In genomic region chr5:129097498-129098296, GRCh38 we compare ENCODE assay signal across 24 cellular contexts. TPM values are rescaled to one million over a fixed set of nuclear protein-coding genes. Genes with fewer than 3 reads are reported as not detected.
DNase-seq lines count a peak whose midpoint lies in the region; ATAC-seq, FAIRE-seq and TF ChIP-seq lines count a peak whose summit lies in the region.
"Had no signal": no experiment of that assay in that cellular context is flagged by ENCODE, and none has a peak within 500 bp of the region (broad histone marks: within the 10 kb centered on the region; RNA-seq: fewer than 3 reads in every experiment).

No MANE protein-coding gene starts in this region.

- H3K4me3 Mint-ChIP-seq in stimulated activated effector memory CD8-positive, alpha-beta T cell treated with anti-CD3 and anti-CD28 coated beads, Interleukin-12 subunit alpha, Interleukin-12 subunit beta, amount 100 ng/mL, for 72 hours = no peak overlapping the region
- H3K4me3 Mint-ChIP-seq: activated CD8-positive, alpha-beta T cell treated with anti-CD3 and anti-CD28 coated beads for 36 hours had no signal

- no peak for TF ChIP-seq POLR2A in K562 (conservative IDR thresholded peaks at IDR 0.05)

- H3K9ac ChIP-seq in Loucy (ENCODE audit: low read depth, low read length, poor library complexity, severe bottlenecking) (no peak overlapping the region), K562 (ENCODE audit: insufficient read depth in 1 of 2, low read depth in 2 of 2, low read length in 2 of 2) (no peak overlapping the region; a peak in 1 of 4 replicates)

- no peak for TF ChIP-seq RAD21 in K562 (CRISPR knock-in tag; conservative IDR thresholded peaks at IDR 0.05 in 1 of 2, IDR thresholded peaks at IDR 0.05 in 1 of 2)

- no peaks in the 10 kb centered on the region for H3K9me2 ChIP-seq in Loucy (replicated peaks; ENCODE audit: low read depth, low read length)

- peaks cover 7% of the 10 kb centered on the region for H4K20me1 ChIP-seq in Loucy (ENCODE audit: insufficient read depth, low read length, poor library complexity, severe bottlenecking)
- H4K20me1 ChIP-seq in K562 (replicated peaks; ENCODE audit: control insufficient read depth, insufficient read depth, low read length) = no peaks in the 10 kb centered on the region; the same call in 1 of the 2 replicates

- H3K27me3 ChIP-seq in Loucy (ENCODE audit: insufficient read depth, low read length, poor library complexity, severe bottlenecking) = no peaks in the 10 kb centered on the region
- no peaks in the 10 kb centered on the region for H3K27me3 ChIP-seq in K562 (ENCODE audit: control insufficient read depth in 2 of 2, insufficient read depth in 2 of 2, low read length in 2 of 2)
- no peaks in the 10 kb centered on the region for H3K27me3 ChIP-seq in right atrium auricular region
- no peaks in the 10 kb centered on the region for H3K27me3 ChIP-seq in psoas muscle (ENCODE audit: insufficient read depth in 3 of 3, low read length in 2 of 3)
- H3K27me3 ChIP-seq: breast epithelium, tibial artery had no signal

- H3K4me2 ChIP-seq in Loucy (ENCODE audit: low read depth, low read length, poor library complexity, severe bottlenecking) (peak overlapping the region; percentile 87), K562 (ENCODE audit: insufficient read depth, low read length) (peak overlapping the region; percentile 47; the same call in 1 of the 2 replicates)

- peak overlapping the region; percentile 32 for H3K4me3 ChIP-seq in Loucy (ENCODE audit: low read length, poor library complexity, severe bottlenecking)
- no peak overlapping the region for H3K4me3 ChIP-seq in K562
- H3K4me3 ChIP-seq in right atrium auricular region = peak overlapping the region; percentile 17 to 96
- H3K4me3 ChIP-seq in psoas muscle = peak overlapping the region; percentile 80
- no peak overlapping the region for H3K4me3 ChIP-seq in foreskin fibroblast (ENCODE audit: low read depth in 1 of 2, low read length in 2 of 2)
- H3K4me3 ChIP-seq: breast epithelium, tibial artery had no signal

- no TSS peak for BruUV-seq in K562 (replicated peaks; lab: Mats Ljungman, UMichigan)

- WGBS in K562 (ENCODE audit: insufficient coverage, low coverage, missing lambda C conversion rate) = 70% methylated on average over 11 of the region's 11 CpGs
- 42 to 56% (median 44%) methylated on average over 11 of the region's 11 CpGs for WGBS in psoas muscle, 3 donors

- peaks cover 22% of the 10 kb centered on the region for H3K4me1 ChIP-seq in Loucy (ENCODE audit: insufficient read depth, low read length, poor library complexity, severe bottlenecking)
- H3K4me1 ChIP-seq in K562 (replicated peaks in 1 of 2; ENCODE audit: control insufficient read depth in 2 of 2, insufficient read depth in 2 of 2, low read length in 2 of 2) = peaks cover 12 to 33% of the 10 kb centered on the region in 2 experiments
- H3K4me1 ChIP-seq in right atrium auricular region = peaks cover 0 to 69% of the 10 kb centered on the region in 2 donors
- peaks cover 36% of the 10 kb centered on the region for H3K4me1 ChIP-seq in psoas muscle
- H3K4me1 ChIP-seq: breast epithelium had no signal

- H3K9me3 ChIP-seq in Loucy (ENCODE audit: insufficient read depth, low read depth, low read length) (no peaks in the 10 kb centered on the region), K562 (replicated peaks; ENCODE audit: control insufficient read depth, insufficient read depth, low read depth, low read length) (no peaks in the 10 kb centered on the region), right atrium auricular region (no peaks in the 10 kb centered on the region), psoas muscle (no peaks in the 10 kb centered on the region)
- H3K9me3 ChIP-seq: breast epithelium, tibial artery had no signal

- no peak for ATAC-seq in K562
- peak in 2 of 4 donors; percentile 30 to 34 for ATAC-seq in psoas muscle
- ATAC-seq in stimulated activated effector memory CD8-positive, alpha-beta T cell treated with anti-CD3 and anti-CD28 coated beads, Interleukin-12 subunit alpha, Interleukin-12 subunit beta, amount 100 ng/mL, for 72 hours = no peak
- ATAC-seq: activated CD4-positive, CD25-positive, alpha-beta regulatory T cell treated with anti-CD3 and anti-CD28 coated beads, Interleukin-2, amount 50 U/mL, for 24 hours; activated CD8-positive, alpha-beta T cell treated with anti-CD3 and anti-CD28 coated beads for 36 hours; naive thymus-derived CD4-positive, alpha-beta T cell; stimulated activated naive CD8-positive, alpha-beta T cell treated with anti-CD3 and anti-CD28 coated beads, Interleukin-15, Interleukin-2, amounts not matched to agents 100 U/mL and 50 U/mL, for 24 hours had no signal

- POLR2A ChIA-PET in K562 (lab: Yijun Ruan, JAX) = interaction anchor here (1.2 to 1.4 kb wide), 2 partner anchors 15 to 21 kb away, joined by 4 to 8 read pairs; no protein-coding TSS in a partner anchor

- H3K9me3 Mint-ChIP-seq in stimulated activated effector memory CD8-positive, alpha-beta T cell treated with anti-CD3 and anti-CD28 coated beads, Interleukin-12 subunit alpha, Interleukin-12 subunit beta, amount 100 ng/mL, for 72 hours = no peaks in the 10 kb centered on the region
- H3K9me3 Mint-ChIP-seq: activated CD8-positive, alpha-beta T cell treated with anti-CD3 and anti-CD28 coated beads for 36 hours; CD8-positive, alpha-beta memory T cell; naive thymus-derived CD4-positive, alpha-beta T cell had no signal

- H3K36me3 ChIP-seq in Loucy (ENCODE audit: insufficient read depth, low read length) = no peaks in the 10 kb centered on the region
- H3K36me3 ChIP-seq in K562 (ENCODE audit: control insufficient read depth, insufficient read depth, low read length) = peaks cover 9% of the 10 kb centered on the region; the same call in 2 of the 3 replicates
- no peaks in the 10 kb centered on the region for H3K36me3 ChIP-seq in right atrium auricular region
- H3K36me3 ChIP-seq in psoas muscle (ENCODE audit: insufficient read depth in 1 of 2, low read depth in 1 of 2) = no peaks in the 10 kb centered on the region
- H3K36me3 ChIP-seq: breast epithelium, tibial artery had no signal

- H3F3A ChIP-seq in Loucy (ENCODE audit: low read depth) = no peaks in the 10 kb centered on the region

- no peak for FAIRE-seq in K562 (lab: Jason Lieb, UNC)

- no peak for TF ChIP-seq EP300 in K562 (IDR thresholded peaks at IDR 0.05; ENCODE audit: low read length)

- no peak overlapping the region for H3K27ac Mint-ChIP-seq in stimulated activated effector memory CD8-positive, alpha-beta T cell treated with anti-CD3 and anti-CD28 coated beads, Interleukin-12 subunit alpha, Interleukin-12 subunit beta, amount 100 ng/mL, for 72 hours
- H3K27ac Mint-ChIP-seq: activated CD8-positive, alpha-beta T cell treated with anti-CD3 and anti-CD28 coated beads for 36 hours had no signal

- H3K36me3 Mint-ChIP-seq in stimulated activated effector memory CD8-positive, alpha-beta T cell treated with anti-CD3 and anti-CD28 coated beads, Interleukin-12 subunit alpha, Interleukin-12 subunit beta, amount 100 ng/mL, for 72 hours = peaks cover 8% of the 10 kb centered on the region

- intact Hi-C loops in K562 (cut with micrococcal nuclease) (loop anchor here (5.0 kb wide), 1 partner anchor 1015 kb away; the partner anchor contains the start of gene SLC12A2), psoas muscle (cut with DNase I) (no loop called here)

- TF ChIP-seq CTCF in Loucy (conservative IDR thresholded peaks at IDR 0.05; ENCODE audit: low read length) (no peak), K562 (IDR thresholded peaks at IDR 0.05 in 2 of 3, conservative IDR thresholded peaks at IDR 0.05 in 1 of 3; ENCODE audit: insufficient read depth in 2 of 3, low read depth in 1 of 3, low read length in 3 of 3) (no peak), right atrium auricular region (IDR thresholded peaks at IDR 0.05) (no peak), psoas muscle (IDR thresholded peaks at IDR 0.05) (no peak), foreskin fibroblast (IDR thresholded peaks at IDR 0.05; ENCODE audit: low read depth, low read length) (no peak)

- no peak overlapping the region for H3K27ac ChIP-seq in K562 (ENCODE audit: extremely low read depth, low read depth, low read length)
- H3K27ac ChIP-seq in right atrium auricular region = peak overlapping the region; percentile 77 to 95
- peak overlapping the region; percentile 20 for H3K27ac ChIP-seq in psoas muscle
- H3K27ac ChIP-seq: breast epithelium, tibial artery had no signal

- no peaks in the 10 kb centered on the region for H3K9me1 ChIP-seq in K562 (ENCODE audit: control insufficient read depth, insufficient read depth, low read length)

- peaks cover 28% of the 10 kb centered on the region for H3K4me1 Mint-ChIP-seq in stimulated activated effector memory CD8-positive, alpha-beta T cell treated with anti-CD3 and anti-CD28 coated beads, Interleukin-12 subunit alpha, Interleukin-12 subunit beta, amount 100 ng/mL, for 72 hours

- DNase-seq in K562 (ENCODE audit: extremely low read depth in 1 of 4, low spot score in 3 of 4) = no peak
- DNase-seq in right atrium auricular region (ENCODE audit: low spot score) = no peak
- DNase-seq in psoas muscle = no peak
- no peak for DNase-seq in stimulated activated effector memory CD8-positive, alpha-beta T cell treated with anti-CD3 and anti-CD28 coated beads, Interleukin-12 subunit alpha, Interleukin-12 subunit beta, amount 100 ng/mL, for 72 hours (ENCODE audit: low spot score in 2 of 2)
- no peak for DNase-seq in inferior parietal cortex (ENCODE audit: extremely low spot score)
- no peak for DNase-seq in foreskin fibroblast
- no peak for DNase-seq in AG08395 (ENCODE audit: low spot score)
- DNase-seq: activated CD8-positive, alpha-beta T cell treated with anti-CD3 and anti-CD28 coated beads for 36 hours; activated gamma-delta T cell treated with Interleukin-2 at 50 U/mL for 16 hours; activated T-cell treated with anti-CD3 and anti-CD28 coated beads for 4 hours; CD8-positive, alpha-beta memory T cell; foreskin melanocyte; GDM1; KG1; kidney glomerular epithelial cell; naive thymus-derived CD4-positive, alpha-beta T cell; NCI-H1092; NCI-H187 treated with DMSO at 0.1 percent for 48 hours; NCI-H69; stimulated activated naive CD8-positive, alpha-beta T cell treated with anti-CD3 and anti-CD28 coated beads, Interleukin-15, Interleukin-2, amounts not matched to agents 100 U/mL and 50 U/mL, for 24 hours; tibial artery had no signal

- H2AFZ ChIP-seq in Loucy (ENCODE audit: low read length) (no peak overlapping the region), K562 (ENCODE audit: low read depth, low read length) (no peak overlapping the region)

- CTCF ChIA-PET in K562 (lab: Yijun Ruan, JAX; ENCODE audit: low intra/inter-chr PET ratio) = no interaction called here

- H3K79me2 ChIP-seq in Loucy (ENCODE audit: insufficient read depth, low read length) (peaks cover 42% of the 10 kb centered on the region), K562 (ENCODE audit: control insufficient read depth, insufficient read depth, low read length) (peaks cover 80% of the 10 kb centered on the region)

- in situ Hi-C loops in K562 (cut with MboI) = loop anchor here (25.0 kb wide), 1 partner anchor 1560 kb away; no protein-coding TSS in a partner anchor

RNA-seq across cellular contexts. Expression of gene ISOC1, which starts 3.1 kb away (rescaled TPM):
- 7.7 and 15.0 TPM in 2 replicates for total RNA-seq in K562 (2011; cell fraction: chromatin; rRNA removed; ENCODE audit: low replicate concordance)
- 8.7 and 10.7 TPM in 2 replicates for total RNA-seq in K562 (2011; cell fraction: nucleolus; rRNA removed)
- total RNA-seq in K562 (2011; cell fraction: nucleoplasm; rRNA removed) = 12.4 and 20.6 TPM in 2 replicates
- total RNA-seq in K562 (2014; rRNA removed) (47.3 and 52.0 TPM in 2 replicates), K562 (2014; rRNA removed; fragmentation: Illumina TruSeq; extraction: Trizol) (51.3 and 52.3 TPM in 2 replicates), K562 (2015; rRNA removed; fragmentation: Illumina TruSeq; extraction: Trizol) (49.3 and 52.6 TPM in 2 replicates), K562 (2021) (50.5 and 54.0 TPM in 2 replicates), right atrium auricular region (100 to 1,000 TPM in 1 of 2 donors, 10 to 100 TPM in 1; 45.9 to 168 TPM), psoas muscle (10 to 100 TPM in 2 of 4 donors, 1 to 10 TPM in 2; 6.6 to 18.5 (median 12.8) TPM)
- polyA plus RNA-seq in K562 (2011; rRNA removed) (46.3 and 67.9 TPM in 2 replicates), K562 (2014; fragmentation: Illumina TruSeq; extraction: Trizol) (52.3 and 60.9 TPM in 2 replicates), K562 (2014; fragmentation: Nextera tagmentation; extraction: Ambion mirVana) (10 to 100 TPM; 14.0 to 20.7 TPM), K562 (2014; rRNA removed) (55.9 and 66.5 TPM in 2 replicates), psoas muscle (10 to 100 TPM; 10.3 to 18.8 (median 11.3) TPM)
- polyA plus RNA-seq in K562 (2011; cell fraction: cytosol; rRNA removed) = 41.2 TPM in 2 replicates
- polyA plus RNA-seq in K562 (2011; cell fraction: nucleus; rRNA removed) = 12.5 and 14.6 TPM in 2 replicates
- polyA plus RNA-seq in K562 (2012) = 32.7 and 47.2 TPM in 2 replicates
- 52.4 and 67.7 TPM in 2 replicates for polyA minus RNA-seq in K562 (2011; rRNA and poly(A)+ RNA removed)
- 22.9 and 34.2 TPM in 2 replicates for polyA minus RNA-seq in K562 (2011; cell fraction: cytosol; rRNA and poly(A)+ RNA removed)
- polyA minus RNA-seq in K562 (2011; cell fraction: nucleus; rRNA and poly(A)+ RNA removed) = 12.0 and 17.7 TPM in 2 replicates

Comparison
In these comparisons a context has a peak if more than half of its experiments do, and no peak if none do; other contexts are left out.
1. H3K4me3 ChIP-seq: peak in Loucy (single experiment), right atrium auricular region (2 of 2) and psoas muscle (single experiment); none in K562 (single experiment) and foreskin fibroblast (0 of 2).